Comparison of ENCODE assay signal across 8 cellular contexts in genomic region chr16:2639071-2640063, GRCh38. TPM values are rescaled to one million over a fixed set of nuclear protein-coding genes. Genes with fewer than 3 reads are reported as not detected.
A peak's percentile ranks its signal among the peaks of the same experiment; 100 is the strongest.
DNase-seq lines count a peak whose midpoint lies in the region; ATAC-seq and TF ChIP-seq lines count a peak whose summit lies in the region.
"Not testable (repeated sequence)": the region's sequence is repeated elsewhere in the genome, so short reads cannot be mapped to it uniquely, and the experiment has no call there.

No MANE protein-coding gene starts in this region.

- not testable (repeated sequence) for H3K9ac ChIP-seq in endodermal cell (ENCODE audit: extremely low read depth, low read length, poor library complexity, severe bottlenecking)

- intact Hi-C loops in uterus (cut with DNase I; ENCODE audit: low total_unique reads): not testable (repeated sequence)

- WGBS in endodermal cell (ENCODE audit: insufficient coverage in 1 of 2, insufficient read length in 1 of 2), 2 experiments: 100% methylated on average over 4 of the region's 21 CpGs; no CpG with 5 or more reads in 1 of the 2 experiments
- WGBS in lung, 2 donors: 27 to 42% methylated on average over 7 to 11 of the region's 21 CpGs

- H3K4me3 ChIP-seq in GM12875 (ENCODE audit: low read depth, low read length); endodermal cell (ENCODE audit: low read length); lung; uterus: not testable (repeated sequence)

- H3K9me3 ChIP-seq in endodermal cell (ENCODE audit: control insufficient read depth, low read length); lung (ENCODE audit: control insufficient read depth in 2 of 2, insufficient read depth in 1 of 2, low read length in 1 of 2); uterus: not testable (repeated sequence)

- ATAC-seq in HG03159 (IDR thresholded peaks at IDR 0.05; ENCODE audit: unreplicated experiment): peak; percentile 61
- ATAC-seq in activated T-helper 17 cell treated with anti-CD3 and anti-CD28 coated beads, Interleukin-2, amount 50 U/mL, for 72 hours (replicated peaks): peak; percentile 90
- ATAC-seq in lung (ENCODE audit: insufficient read depth, low FRiP score): peak; percentile 81

- H3K4me3 Mint-ChIP-seq in activated T-helper 17 cell treated with anti-CD3 and anti-CD28 coated beads, Interleukin-2, amount 50 U/mL, for 72 hours; endodermal cell: not testable (repeated sequence)

- TF ChIP-seq POLR2A in uterus (IDR thresholded peaks at IDR 0.05): not testable (repeated sequence)

- TF ChIP-seq CTCF in GM12875 (IDR thresholded peaks at IDR 0.05; ENCODE audit: borderline replicate concordance, insufficient read depth, low read depth, low read length): peak; percentile 21; the same call in 1 of the 2 replicates
- TF ChIP-seq CTCF in endodermal cell (conservative IDR thresholded peaks at IDR 0.05): peak; percentile 53
- not testable (repeated sequence) for TF ChIP-seq CTCF in lung (IDR thresholded peaks at IDR 0.05; ENCODE audit: control extremely low read depth, extremely low read depth); uterus (IDR thresholded peaks at IDR 0.05)

- not testable (repeated sequence) for H3K27me3 ChIP-seq in endodermal cell (ENCODE audit: control insufficient read depth, insufficient read depth, low read length, poor library complexity, severe bottlenecking); lung (ENCODE audit: control insufficient read depth, insufficient read depth); uterus

- H3K4me1 Mint-ChIP-seq in activated T-helper 17 cell treated with anti-CD3 and anti-CD28 coated beads, Interleukin-2, amount 50 U/mL, for 72 hours; endodermal cell: not testable (repeated sequence)

- peak; percentile 16 for DNase-seq in activated CD4-positive, alpha-beta T cell treated with anti-CD3 and anti-CD28 coated beads for 1 hour
- not testable (repeated sequence) for DNase-seq in endodermal cell
- DNase-seq in lung (ENCODE audit: low spot score): peak; percentile 53
- peak; percentile 38 for DNase-seq in stimulated activated CD4-positive, alpha-beta T cell treated with anti-CD3 and anti-CD28 coated beads, Interleukin-1b, Interleukin-23, amount 100 ng/mL, for 48 hours
- peak; percentile 25 to 51 for DNase-seq in uterus

- not testable (repeated sequence) for H3K27me3 Mint-ChIP-seq in activated T-helper 17 cell treated with anti-CD3 and anti-CD28 coated beads, Interleukin-2, amount 50 U/mL, for 72 hours; endodermal cell (ENCODE audit: insufficient read depth)

- not testable (repeated sequence) for H3K36me3 ChIP-seq in endodermal cell (ENCODE audit: control insufficient read depth, insufficient read depth, low read length); lung (ENCODE audit: control insufficient read depth in 2 of 2, insufficient read depth in 2 of 2, low read length in 2 of 2); uterus

- H3K9me3 Mint-ChIP-seq in activated T-helper 17 cell treated with anti-CD3 and anti-CD28 coated beads, Interleukin-2, amount 50 U/mL, for 72 hours; endodermal cell: not testable (repeated sequence)

- not testable (repeated sequence) for H3K27ac Mint-ChIP-seq in activated T-helper 17 cell treated with anti-CD3 and anti-CD28 coated beads, Interleukin-2, amount 50 U/mL, for 72 hours; endodermal cell

- not testable (repeated sequence) for H3K27ac ChIP-seq in endodermal cell (ENCODE audit: low read depth, low read length); lung (ENCODE audit: low read depth in 1 of 2, low read length in 1 of 2); uterus

- H3K36me3 Mint-ChIP-seq in activated T-helper 17 cell treated with anti-CD3 and anti-CD28 coated beads, Interleukin-2, amount 50 U/mL, for 72 hours (ENCODE audit: low read depth); endodermal cell (ENCODE audit: low read depth): not testable (repeated sequence)

- H3K4me1 ChIP-seq in endodermal cell (ENCODE audit: control insufficient read depth, insufficient read depth, low read length); lung (ENCODE audit: control insufficient read depth in 2 of 2, insufficient read depth in 2 of 2, low read length in 2 of 2); uterus: not testable (repeated sequence)

RNA-seq across cellular contexts. Expression of gene KCTD5, which starts 43.0 kb away (rescaled TPM):
- 10 to 100 TPM; 42.2 to 79.1 TPM for total RNA-seq in activated T-helper 17 cell treated with anti-CD3 and anti-CD28 coated beads, Interleukin-2, amount 50 U/mL, for 72 hours
- total RNA-seq in endodermal cell (10 to 100 TPM; 29.8 to 32.6 TPM), lung (10 to 100 TPM; 18.0 to 31.3 TPM), uterus (10 to 100 TPM in 2 of 4 donors, 1 to 10 TPM in 2; 4.6 to 21.6 (median 12.7) TPM)
- polyA plus RNA-seq in endodermal cell (2013, experiment 1 of 2): 26.2 TPM
- polyA plus RNA-seq in endodermal cell (2013, experiment 2 of 2): 27.1 TPM
- 10 to 100 TPM; 17.1 to 31.8 TPM for polyA plus RNA-seq in lung
